15 cellular contexts compared by ENCODE assay signal in the genomic region with DNA sequence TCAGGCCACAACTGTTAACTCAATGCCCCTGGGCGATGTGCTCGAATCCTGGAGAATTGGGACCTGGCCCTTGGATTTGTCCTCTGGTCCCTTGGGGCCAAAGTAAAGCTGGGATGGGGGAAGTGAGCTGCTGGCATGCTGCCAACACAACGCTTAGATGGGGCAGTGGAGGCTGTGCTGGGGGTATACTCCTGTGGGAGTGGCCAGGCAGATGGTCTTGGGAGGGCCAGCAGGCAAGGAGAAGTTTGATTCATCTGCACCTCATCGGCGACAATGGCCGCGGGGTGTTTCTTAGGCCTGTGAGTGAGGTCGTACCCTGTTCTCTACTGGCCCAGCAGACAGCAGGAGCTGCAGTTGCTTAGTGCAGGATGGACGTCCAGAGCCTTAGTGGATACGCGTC.
A peak's percentile ranks its signal among the peaks of the same experiment; 100 is the strongest.
DNase-seq lines count a peak whose midpoint lies in the region; ATAC-seq and TF ChIP-seq lines count a peak whose summit lies in the region.
"Had no signal": no experiment of that assay in that cellular context is flagged by ENCODE, and none has a peak within 500 bp of the region (broad histone marks: within the 10 kb centered on the region; RNA-seq: fewer than 3 reads in every experiment).

No MANE protein-coding gene starts in this region.

- no peaks in the 10 kb centered on the region for H3K9me2 ChIP-seq in SK-N-SH

- no peaks in the 10 kb centered on the region for H3F3A ChIP-seq in SK-N-SH (replicated peaks; ENCODE audit: insufficient read depth)

- H3K9me3 ChIP-seq in SK-N-SH = no peaks in the 10 kb centered on the region
- no peaks in the 10 kb centered on the region for H3K9me3 ChIP-seq in upper lobe of right lung

- H2AFZ ChIP-seq in SK-N-SH (ENCODE audit: low read depth) = no peak overlapping the region
- H2AFZ ChIP-seq: GM23248 had no signal

- no peaks in the 10 kb centered on the region for H4K20me1 ChIP-seq in SK-N-SH (ENCODE audit: insufficient read depth)

- no peak for TF ChIP-seq RAD21 in SK-N-SH (IDR thresholded peaks at IDR 0.05; ENCODE audit: low read length)

- no peak overlapping the region for H3K4me3 ChIP-seq in SK-N-SH (ENCODE audit: low read depth in 2 of 2, low read length in 1 of 2)
- no peak overlapping the region for H3K4me3 ChIP-seq in NB4 (ENCODE audit: low read depth, low read length)
- H3K4me3 ChIP-seq in upper lobe of right lung = no peak overlapping the region
- H3K4me3 ChIP-seq: GM12878, GM23248 had no signal

- 64% methylated on average over 11 of the region's 11 CpGs for WGBS in SK-N-SH (ENCODE audit: low lambda C conversion rate)

- no peak for TF ChIP-seq POLR2A in NB4 (IDR thresholded peaks at IDR 0.05; ENCODE audit: extremely low read depth, insufficient read length)

- no peak overlapping the region for H3K4me2 ChIP-seq in SK-N-SH

- H3K27ac ChIP-seq in SK-N-SH (ENCODE audit: low read depth in 2 of 2, low read length in 1 of 2) (no peak overlapping the region), upper lobe of right lung (no peak overlapping the region)
- H3K27ac ChIP-seq: GM23248, HL-60 had no signal

- ATAC-seq in SK-N-SH treated with all-trans-retinoic acid at 6 μM for 48 hours (no peak), upper lobe of right lung (peak; percentile 20), Right ventricle myocardium inferior (no peak), HG03460 (IDR thresholded peaks at IDR 0.05; ENCODE audit: unreplicated experiment) (no peak)

- TF ChIP-seq CTCF in SK-N-SH (IDR thresholded peaks at IDR 0.05) (no peak), NB4 (IDR thresholded peaks at IDR 0.05; ENCODE audit: low read depth, low read length) (no peak), upper lobe of right lung (IDR thresholded peaks at IDR 0.05) (no peak)

- H3K9ac ChIP-seq in SK-N-SH = no peak overlapping the region
- H3K9ac ChIP-seq: GM23248 had no signal

- CTCF ChIA-PET in SK-N-SH (lab: Yijun Ruan, JAX) = interaction anchor here (0.6 to 3.0 kb wide), 19 partner anchors 12 to 976 kb away, joined by 3 to 19 read pairs (median 6); no protein-coding TSS in a partner anchor

- no peaks in the 10 kb centered on the region for H3K79me2 ChIP-seq in SK-N-SH (ENCODE audit: insufficient read depth)

- POLR2A ChIA-PET in SK-N-SH (lab: Yijun Ruan, JAX) = no interaction called here

- intact Hi-C loops in upper lobe of right lung (cut with DNase I) = no loop called here
- intact Hi-C loops in Right ventricle myocardium inferior (cut with DNase I) = no loop called here

- H3K27me3 ChIP-seq in SK-N-SH (ENCODE audit: insufficient read depth) (no peaks in the 10 kb centered on the region), upper lobe of right lung (no peaks in the 10 kb centered on the region)

- H3K4me1 ChIP-seq in SK-N-SH (ENCODE audit: control insufficient read depth in 1 of 2, insufficient read depth in 2 of 2, low read depth in 1 of 2, low read length in 1 of 2) (no peaks in the 10 kb centered on the region; a peak in 1 of 4 replicates), upper lobe of right lung (no peaks in the 10 kb centered on the region)

- DNase-seq in SK-N-SH (peak; percentile 27), NB4 (ENCODE audit: low read depth) (peak; percentile 9), islet precursor cell (peak; percentile 46), upper lobe of right lung (no peak), Right ventricle myocardium inferior (ENCODE audit: missing footprints) (no peak)
- DNase-seq: ACHN; C1 segment of cervical spinal cord; Calu3; CD4-positive, alpha-beta T cell; DMS 273 treated with DMSO at 0.1 percent for 48 hours; GM23248 had no signal

- no peak for TF ChIP-seq EP300 in SK-N-SH (IDR thresholded peaks at IDR 0.05; ENCODE audit: borderline replicate concordance in 1 of 2, low read depth in 1 of 2, low read length in 1 of 2)

- no peaks in the 10 kb centered on the region for H3K36me3 ChIP-seq in SK-N-SH (replicated peaks in 1 of 2; ENCODE audit: control insufficient read depth in 1 of 2, insufficient read depth in 2 of 2, low read length in 1 of 2)
- H3K36me3 ChIP-seq in upper lobe of right lung = no peaks in the 10 kb centered on the region

TF ChIP-seq in SK-N-SH, 30 proteins besides CTCF, POLR2A, EP300 and RAD21 (continues in another document):
- TF ChIP-seq FOXM1 (IDR thresholded peaks at IDR 0.05; ENCODE audit: low read depth) (no peak), JUND (IDR thresholded peaks at IDR 0.05) (no peak), NRF1 (IDR thresholded peaks at IDR 0.05; ENCODE audit: low read depth, low read length) (no peak), RFX5 (IDR thresholded peaks at IDR 0.05; ENCODE audit: low read length) (no peak), GATA2 (CRISPR knock-in tag; IDR thresholded peaks at IDR 0.05) (no peak), GABPA (IDR thresholded peaks at IDR 0.05; ENCODE audit: low read depth) (no peak), SIN3A (IDR thresholded peaks at IDR 0.05; ENCODE audit: borderline replicate concordance, low read depth, low read length) (no peak), FOSL2 (IDR thresholded peaks at IDR 0.05; ENCODE audit: borderline replicate concordance, low read depth) (no peak), MXI1 (IDR thresholded peaks at IDR 0.05; ENCODE audit: low read depth, low read length) (no peak), TEAD4 (IDR thresholded peaks at IDR 0.05; ENCODE audit: borderline replicate concordance, insufficient read depth) (no peak), NFIC (IDR thresholded peaks at IDR 0.05; ENCODE audit: borderline replicate concordance) (no peak)
- TF ChIP-seq, protein P1, sequence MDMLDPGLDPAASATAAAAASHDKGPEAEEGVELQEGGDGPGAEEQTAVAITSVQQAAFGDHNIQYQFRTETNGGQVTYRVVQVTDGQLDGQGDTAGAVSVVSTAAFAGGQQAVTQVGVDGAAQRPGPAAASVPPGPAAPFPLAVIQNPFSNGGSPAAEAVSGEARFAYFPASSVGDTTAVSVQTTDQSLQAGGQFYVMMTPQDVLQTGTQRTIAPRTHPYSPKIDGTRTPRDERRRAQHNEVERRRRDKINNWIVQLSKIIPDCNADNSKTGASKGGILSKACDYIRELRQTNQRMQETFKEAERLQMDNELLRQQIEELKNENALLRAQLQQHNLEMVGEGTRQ (IDR thresholded peaks at IDR 0.05; ENCODE audit: borderline replicate concordance, low read depth, low read length) = no peak
- TF ChIP-seq, protein P2, sequence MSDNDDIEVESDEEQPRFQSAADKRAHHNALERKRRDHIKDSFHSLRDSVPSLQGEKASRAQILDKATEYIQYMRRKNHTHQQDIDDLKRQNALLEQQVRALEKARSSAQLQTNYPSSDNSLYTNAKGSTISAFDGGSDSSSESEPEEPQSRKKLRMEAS (IDR thresholded peaks at IDR 0.05; ENCODE audit: low read depth) = no peak

TF ChIP-seq in SK-N-SH treated with all-trans-retinoic acid at 6 μM for 48 hours, 23 proteins besides CTCF, POLR2A, EP300 and RAD21 (continues in another document):
- TF ChIP-seq RARB (CRISPR knock-in tag; IDR thresholded peaks at IDR 0.05) = no peak
- TF ChIP-seq, protein P3, sequence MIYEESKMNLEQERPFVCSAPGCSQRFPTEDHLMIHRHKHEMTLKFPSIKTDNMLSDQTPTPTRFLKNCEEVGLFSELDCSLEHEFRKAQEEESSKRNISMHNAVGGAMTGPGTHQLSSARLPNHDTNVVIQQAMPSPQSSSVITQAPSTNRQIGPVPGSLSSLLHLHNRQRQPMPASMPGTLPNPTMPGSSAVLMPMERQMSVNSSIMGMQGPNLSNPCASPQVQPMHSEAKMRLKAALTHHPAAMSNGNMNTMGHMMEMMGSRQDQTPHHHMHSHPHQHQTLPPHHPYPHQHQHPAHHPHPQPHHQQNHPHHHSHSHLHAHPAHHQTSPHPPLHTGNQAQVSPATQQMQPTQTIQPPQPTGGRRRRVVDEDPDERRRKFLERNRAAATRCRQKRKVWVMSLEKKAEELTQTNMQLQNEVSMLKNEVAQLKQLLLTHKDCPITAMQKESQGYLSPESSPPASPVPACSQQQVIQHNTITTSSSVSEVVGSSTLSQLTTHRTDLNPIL (CRISPR knock-in tag; IDR thresholded peaks at IDR 0.05; ENCODE audit: low read depth) = no peak
- TF ChIP-seq, protein P4, sequence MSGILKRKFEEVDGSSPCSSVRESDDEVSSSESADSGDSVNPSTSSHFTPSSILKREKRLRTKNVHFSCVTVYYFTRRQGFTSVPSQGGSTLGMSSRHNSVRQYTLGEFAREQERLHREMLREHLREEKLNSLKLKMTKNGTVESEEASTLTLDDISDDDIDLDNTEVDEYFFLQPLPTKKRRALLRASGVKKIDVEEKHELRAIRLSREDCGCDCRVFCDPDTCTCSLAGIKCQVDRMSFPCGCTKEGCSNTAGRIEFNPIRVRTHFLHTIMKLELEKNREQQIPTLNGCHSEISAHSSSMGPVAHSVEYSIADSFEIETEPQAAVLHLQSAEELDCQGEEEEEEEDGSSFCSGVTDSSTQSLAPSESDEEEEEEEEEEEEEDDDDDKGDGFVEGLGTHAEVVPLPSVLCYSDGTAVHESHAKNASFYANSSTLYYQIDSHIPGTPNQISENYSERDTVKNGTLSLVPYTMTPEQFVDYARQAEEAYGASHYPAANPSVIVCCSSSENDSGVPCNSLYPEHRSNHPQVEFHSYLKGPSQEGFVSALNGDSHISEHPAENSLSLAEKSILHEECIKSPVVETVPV (CRISPR knock-in tag; IDR thresholded peaks at IDR 0.05) = no peak
- TF ChIP-seq, protein P5, sequence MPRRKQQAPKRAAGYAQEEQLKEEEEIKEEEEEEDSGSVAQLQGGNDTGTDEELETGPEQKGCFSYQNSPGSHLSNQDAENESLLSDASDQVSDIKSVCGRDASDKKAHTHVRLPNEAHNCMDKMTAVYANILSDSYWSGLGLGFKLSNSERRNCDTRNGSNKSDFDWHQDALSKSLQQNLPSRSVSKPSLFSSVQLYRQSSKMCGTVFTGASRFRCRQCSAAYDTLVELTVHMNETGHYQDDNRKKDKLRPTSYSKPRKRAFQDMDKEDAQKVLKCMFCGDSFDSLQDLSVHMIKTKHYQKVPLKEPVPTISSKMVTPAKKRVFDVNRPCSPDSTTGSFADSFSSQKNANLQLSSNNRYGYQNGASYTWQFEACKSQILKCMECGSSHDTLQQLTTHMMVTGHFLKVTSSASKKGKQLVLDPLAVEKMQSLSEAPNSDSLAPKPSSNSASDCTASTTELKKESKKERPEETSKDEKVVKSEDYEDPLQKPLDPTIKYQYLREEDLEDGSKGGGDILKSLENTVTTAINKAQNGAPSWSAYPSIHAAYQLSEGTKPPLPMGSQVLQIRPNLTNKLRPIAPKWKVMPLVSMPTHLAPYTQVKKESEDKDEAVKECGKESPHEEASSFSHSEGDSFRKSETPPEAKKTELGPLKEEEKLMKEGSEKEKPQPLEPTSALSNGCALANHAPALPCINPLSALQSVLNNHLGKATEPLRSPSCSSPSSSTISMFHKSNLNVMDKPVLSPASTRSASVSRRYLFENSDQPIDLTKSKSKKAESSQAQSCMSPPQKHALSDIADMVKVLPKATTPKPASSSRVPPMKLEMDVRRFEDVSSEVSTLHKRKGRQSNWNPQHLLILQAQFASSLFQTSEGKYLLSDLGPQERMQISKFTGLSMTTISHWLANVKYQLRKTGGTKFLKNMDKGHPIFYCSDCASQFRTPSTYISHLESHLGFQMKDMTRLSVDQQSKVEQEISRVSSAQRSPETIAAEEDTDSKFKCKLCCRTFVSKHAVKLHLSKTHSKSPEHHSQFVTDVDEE (CRISPR knock-in tag; IDR thresholded peaks at IDR 0.05) = no peak

Comparison
In these comparisons a context has a peak if more than half of its experiments do, and no peak if none do; other contexts are left out.
1. DNase-seq: peak in SK-N-SH (single experiment), NB4 (single experiment) and islet precursor cell (single experiment); none in upper lobe of right lung (single experiment) and Right ventricle myocardium inferior (single experiment).